Comparison of ENCODE assay signal across 14 cellular contexts in genomic region chr11:76085321-76085720, GRCh38.
A peak's percentile ranks its signal among the peaks of the same experiment; 100 is the strongest.
DNase-seq lines count a peak whose midpoint lies in the region; ATAC-seq and TF ChIP-seq lines count a peak whose summit lies in the region.
"Had no signal": no experiment of that assay in that cellular context is flagged by ENCODE, and none has a peak within 500 bp of the region (broad histone marks: within the 10 kb centered on the region; RNA-seq: fewer than 3 reads in every experiment).

No MANE protein-coding gene starts in this region.

- H3K4me3 ChIP-seq in ACC112 (ENCODE audit: low read depth, low read length) (no peak overlapping the region), GM23338 (no peak overlapping the region), endodermal cell (ENCODE audit: low read length) (no peak overlapping the region), neuronal stem cell (ENCODE audit: low read length in 2 of 2) (no peak overlapping the region)
- H3K4me3 ChIP-seq: BLaER1 treated with 17β-estradiol and CSF1 and Interleukin-3, amounts not matched to agents 10 nM and 100 nM had no signal

- H2AK5ac ChIP-seq in neuronal stem cell (ENCODE audit: low read depth, low read length): no peak overlapping the region

- no peak overlapping the region for H3K18ac ChIP-seq in neuronal stem cell (ENCODE audit: low read length)

- no peaks in the 10 kb centered on the region for H3K27me3 Mint-ChIP-seq in GM23338 (ENCODE audit: insufficient read depth, low read depth, poor library complexity)
- H3K27me3 Mint-ChIP-seq in endodermal cell (ENCODE audit: insufficient read depth): no peaks in the 10 kb centered on the region
- H3K27me3 Mint-ChIP-seq: CD4-positive, CD25-positive, alpha-beta regulatory T cell; IgD-negative memory B cell had no signal

- intact Hi-C loops in posterior vena cava (cut with DNase I): no loop called here

- H2AFZ ChIP-seq in ACC112 (ENCODE audit: low read length, unreplicated experiment) (no peak overlapping the region), GM23338 (no peak overlapping the region), neuronal stem cell (ENCODE audit: low read length) (peak overlapping the region; percentile 15)

- H3K4me2 ChIP-seq in GM23338 (no peak overlapping the region), neuronal stem cell (ENCODE audit: insufficient read depth, low read length, poor library complexity, severe bottlenecking) (no peak overlapping the region)
- H3K4me2 ChIP-seq: BLaER1 treated with 17β-estradiol and CSF1 and Interleukin-3, amounts not matched to agents 10 nM and 100 nM had no signal

- peaks cover 31% of the 10 kb centered on the region for H3K4me1 Mint-ChIP-seq in GM23338
- peaks cover 12% of the 10 kb centered on the region for H3K4me1 Mint-ChIP-seq in endodermal cell

- H3K79me2 ChIP-seq in ACC112 (ENCODE audit: control insufficient read depth, insufficient read depth, low read length, unreplicated experiment): no peaks in the 10 kb centered on the region
- no peaks in the 10 kb centered on the region for H3K79me2 ChIP-seq in GM23338 (replicated peaks; ENCODE audit: insufficient read depth)

- H3K4me3 Mint-ChIP-seq in GM23338 (no peak overlapping the region), endodermal cell (no peak overlapping the region)
- H3K4me3 Mint-ChIP-seq: CD4-positive, CD25-positive, alpha-beta regulatory T cell; IgD-negative memory B cell had no signal

- no peak overlapping the region for H2BK15ac ChIP-seq in neuronal stem cell (ENCODE audit: low read length)

- WGBS in endodermal cell (ENCODE audit: insufficient coverage in 1 of 2, insufficient read length in 1 of 2), 2 experiments: 50 to 82% methylated on average over 1 of the region's 1 CpG
- no CpG with 5 or more reads among the region's 1 CpG for WGBS in neuronal stem cell (ENCODE audit: extremely low coverage in 2 of 2, insufficient read length in 2 of 2, insufficient replicate concordance in 1 of 2), 2 donors

- no peak overlapping the region for H3K14ac ChIP-seq in neuronal stem cell (ENCODE audit: low read length)

- H3K9me3 ChIP-seq in endodermal cell (ENCODE audit: control insufficient read depth, low read length) (peaks cover 2% of the 10 kb centered on the region), neuronal stem cell (replicated peaks in 1 of 2; ENCODE audit: control insufficient read depth in 2 of 2, insufficient read depth in 1 of 2, low read depth in 1 of 2, low read length in 2 of 2) (peaks cover 0 to 4% of the 10 kb centered on the region in 2 donors)

- H3K27ac Mint-ChIP-seq in GM23338 (0 out of 2 replicates have a peak overlapping the region, but pooled peaks have one; percentile 9), endodermal cell (no peak overlapping the region)

- H3K9me3 Mint-ChIP-seq in GM23338 (no peaks in the 10 kb centered on the region), endodermal cell (peaks cover 3% of the 10 kb centered on the region)

- H3K9me2 ChIP-seq in GM23338 (ENCODE audit: insufficient read depth): no peaks in the 10 kb centered on the region

- no peak overlapping the region for H3K9ac ChIP-seq in endodermal cell (ENCODE audit: extremely low read depth, low read length, poor library complexity, severe bottlenecking)
- no peak overlapping the region for H3K9ac ChIP-seq in neuronal stem cell (ENCODE audit: low read depth, low read length, poor library complexity)
- H3K9ac ChIP-seq: BLaER1 treated with 17β-estradiol and CSF1 and Interleukin-3, amounts not matched to agents 10 nM and 100 nM had no signal

- H3K27ac ChIP-seq in ACC112 (ENCODE audit: low read depth, low read length) (peak overlapping the region; percentile 23; the same call in 1 of the 2 replicates), GM23338 (ENCODE audit: low read depth) (no peak overlapping the region), endodermal cell (ENCODE audit: low read depth, low read length) (peak overlapping the region; percentile 89), neuronal stem cell (replicated peaks; ENCODE audit: low read length) (no peak overlapping the region)
- H3K27ac ChIP-seq: BLaER1 treated with 17β-estradiol and CSF1 and Interleukin-3, amounts not matched to agents 10 nM and 100 nM had no signal

- H3K4me1 ChIP-seq in ACC112 (ENCODE audit: control insufficient read depth, insufficient read depth, low read length, unreplicated experiment) (peaks cover 47% of the 10 kb centered on the region), GM23338 (ENCODE audit: insufficient read depth) (peaks cover 19% of the 10 kb centered on the region), endodermal cell (ENCODE audit: control insufficient read depth, insufficient read depth, low read length) (no peaks in the 10 kb centered on the region), neuronal stem cell (ENCODE audit: control insufficient read depth in 2 of 2, insufficient read depth in 1 of 2, low read depth in 1 of 2, low read length in 2 of 2) (peaks cover 4 to 10% of the 10 kb centered on the region in 2 donors)

- no peak overlapping the region for H2BK120ac ChIP-seq in neuronal stem cell (ENCODE audit: low read depth, low read length)

- ATAC-seq in GM23338: no peak

- no peak overlapping the region for H3K23ac ChIP-seq in neuronal stem cell (ENCODE audit: low read depth, low read length, poor library complexity)

- no peak for DNase-seq in GM23338 (ENCODE audit: low spot score)
- DNase-seq in endodermal cell: no peak
- DNase-seq in neuronal stem cell (ENCODE audit: low spot score): no peak
- DNase-seq in AG20443 (ENCODE audit: low spot score): no peak
- DNase-seq in posterior vena cava (ENCODE audit: low spot score): no peak
- no peak for DNase-seq in cortex of kidney (lab: John Stamatoyannopoulos, UW)
- no peak for DNase-seq in ecto neural progenitor cell (ENCODE audit: low spot score)
- DNase-seq: AML-193; CD4-positive, CD25-positive, alpha-beta regulatory T cell; DMS53; GF-D8 had no signal

- H2BK12ac ChIP-seq in neuronal stem cell (ENCODE audit: low read length): no peak overlapping the region

- no peak overlapping the region for H3K4ac ChIP-seq in neuronal stem cell (ENCODE audit: low read length)

- H3K27me3 ChIP-seq in ACC112 (ENCODE audit: insufficient read depth, low read length) (no peaks in the 10 kb centered on the region), GM23338 (ENCODE audit: insufficient read depth) (no peaks in the 10 kb centered on the region), endodermal cell (ENCODE audit: control insufficient read depth, insufficient read depth, low read length, poor library complexity, severe bottlenecking) (no peaks in the 10 kb centered on the region), neuronal stem cell (ENCODE audit: control insufficient read depth in 3 of 3, insufficient read depth in 3 of 3, low read depth in 1 of 3, low read length in 3 of 3) (no peaks in the 10 kb centered on the region)
- H3K27me3 ChIP-seq: BLaER1 treated with 17β-estradiol and CSF1 and Interleukin-3, amounts not matched to agents 10 nM and 100 nM had no signal

- H3K36me3 ChIP-seq in ACC112 (ENCODE audit: insufficient read depth, low read length) (no peaks in the 10 kb centered on the region; the same call in none of the 2 replicates), GM23338 (ENCODE audit: insufficient read depth) (no peaks in the 10 kb centered on the region), endodermal cell (ENCODE audit: control insufficient read depth, insufficient read depth, low read length) (peaks cover 17% of the 10 kb centered on the region), neuronal stem cell (replicated peaks in 1 of 2; ENCODE audit: control insufficient read depth in 2 of 2, insufficient read depth in 2 of 2, low read length in 2 of 2) (no peaks in the 10 kb centered on the region)

- no peak overlapping the region for H4K8ac ChIP-seq in neuronal stem cell (ENCODE audit: low read depth, low read length)

- no peaks in the 10 kb centered on the region for H3F3A ChIP-seq in GM23338 (replicated peaks; ENCODE audit: low read depth)

- no peak overlapping the region for H4K91ac ChIP-seq in neuronal stem cell (ENCODE audit: low read depth, low read length, poor library complexity)

- TF ChIP-seq CTCF in GM23338 (conservative IDR thresholded peaks at IDR 0.05; ENCODE audit: low read depth in 2 of 2) (no peak), endodermal cell (conservative IDR thresholded peaks at IDR 0.05) (no peak)

- H2BK5ac ChIP-seq in neuronal stem cell (ENCODE audit: low read length): no peak overlapping the region

- H3K36me3 Mint-ChIP-seq in GM23338 (ENCODE audit: low read depth) (no peaks in the 10 kb centered on the region), endodermal cell (ENCODE audit: low read depth) (peaks cover 21% of the 10 kb centered on the region)

- H4K20me1 ChIP-seq in GM23338 (replicated peaks; ENCODE audit: insufficient read depth): no peaks in the 10 kb centered on the region
- H4K20me1 ChIP-seq: BLaER1 treated with 17β-estradiol and CSF1 and Interleukin-3, amounts not matched to agents 10 nM and 100 nM had no signal

- peaks cover 2% of the 10 kb centered on the region for H3K79me1 ChIP-seq in neuronal stem cell (ENCODE audit: low read depth, low read length)

TF ChIP-seq in GM23338, 12 proteins besides CTCF, POLR2A, EP300 and RAD21 (continues in another document):
- TF ChIP-seq STAT1 (IDR thresholded peaks at IDR 0.05; ENCODE audit: unreplicated experiment) (no peak), POLR2AphosphoS5 (IDR thresholded peaks at IDR 0.05; ENCODE audit: low read depth) (no peak), EZH2 (IDR thresholded peaks at IDR 0.05; ENCODE audit: low read depth, unreplicated experiment) (no peak), ZNF331 (CRISPR knock-in tag; IDR thresholded peaks at IDR 0.05; ENCODE audit: low read depth) (no peak), JUNB (IDR thresholded peaks at IDR 0.05; ENCODE audit: unreplicated experiment) (no peak), ETS1 (IDR thresholded peaks at IDR 0.05) (no peak), ZNF114 (CRISPR knock-in tag; IDR thresholded peaks at IDR 0.05) (no peak), EZH2phosphoT487 (IDR thresholded peaks at IDR 0.05; ENCODE audit: unreplicated experiment) (no peak)

Comparison
In these comparisons a context has a peak if more than half of its experiments do, and no peak if none do; other contexts are left out.
1. H3K27ac ChIP-seq: peak in ACC112 (single experiment) and endodermal cell (single experiment); none in GM23338 (single experiment) and neuronal stem cell (single experiment).